ENCODE assay signal across 19 cellular contexts in the genomic region with DNA sequence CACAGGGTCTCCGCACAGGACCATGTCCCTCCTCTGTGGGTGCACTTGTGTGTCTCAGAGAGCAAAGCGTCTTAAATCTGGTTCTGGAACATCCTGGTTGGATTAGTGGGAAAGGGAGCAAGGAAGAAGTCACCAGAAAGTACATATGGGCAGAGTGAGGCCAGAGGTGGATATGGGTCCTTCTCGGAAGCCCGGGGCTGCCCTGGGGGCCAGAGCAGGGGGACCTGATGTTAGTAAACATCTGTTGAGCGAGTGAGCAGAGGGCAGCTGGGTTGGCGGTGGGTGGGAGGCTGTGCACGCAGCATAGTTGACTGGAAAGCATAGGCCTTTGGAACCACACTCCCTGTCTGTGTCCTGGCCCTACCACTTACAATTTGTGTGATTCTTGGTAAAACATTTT. TPM values are rescaled to one million over a fixed set of nuclear protein-coding genes. Genes with fewer than 3 reads are reported as not detected.
DNase-seq lines count a peak whose midpoint lies in the region; ATAC-seq and TF ChIP-seq lines count a peak whose summit lies in the region.
"Had no signal": no experiment of that assay in that cellular context is flagged by ENCODE, and none has a peak within 500 bp of the region (broad histone marks: within the 10 kb centered on the region; RNA-seq: fewer than 3 reads in every experiment).

No MANE protein-coding gene starts in this region.

- H3K36me3 Mint-ChIP-seq in stimulated activated naive CD8-positive, alpha-beta T cell treated with anti-CD3 and anti-CD28 coated beads, Interleukin-15, Interleukin-2, amounts not matched to agents 100 ng/mL and 50 ng/mL, for 24 hours (ENCODE audit: low read depth): peaks cover 19% of the 10 kb centered on the region
- H3K36me3 Mint-ChIP-seq in activated CD8-positive, alpha-beta T cell treated with anti-CD3 and anti-CD28 coated beads for 36 hours (ENCODE audit: low read depth): peaks cover 16% of the 10 kb centered on the region

- H3K27me3 ChIP-seq in layer of hippocampus (ENCODE audit: control insufficient read depth, insufficient read depth, low read length) (no peaks in the 10 kb centered on the region), SJCRH30 (no peaks in the 10 kb centered on the region)
- H3K27me3 ChIP-seq: ascending aorta, colonic mucosa, gastroesophageal sphincter, right lobe of liver had no signal

- CTCF ChIA-PET in activated CD8-positive, alpha-beta T cell treated with anti-CD3 and anti-CD28 coated beads for 36 hours (lab: Charles Lee): interaction anchor here (1.0 to 2.4 kb wide), 6 partner anchors 9 to 68 kb away, joined by 3 to 6 read pairs (median 4); no protein-coding TSS in a partner anchor

- H3K36me3 ChIP-seq in SJCRH30: peaks cover 43% of the 10 kb centered on the region
- H3K36me3 ChIP-seq: colonic mucosa had no signal

- H3K27me3 Mint-ChIP-seq in stimulated activated naive CD8-positive, alpha-beta T cell treated with anti-CD3 and anti-CD28 coated beads, Interleukin-15, Interleukin-2, amounts not matched to agents 100 ng/mL and 50 ng/mL, for 24 hours: no peaks in the 10 kb centered on the region
- no peaks in the 10 kb centered on the region for H3K27me3 Mint-ChIP-seq in activated CD8-positive, alpha-beta T cell treated with anti-CD3 and anti-CD28 coated beads for 36 hours

- no peak for TF ChIP-seq CTCF in activated CD8-positive, alpha-beta T cell treated with anti-CD3 and anti-CD28 coated beads for 36 hours (IDR thresholded peaks at IDR 0.05)

- POLR2A ChIA-PET in activated CD8-positive, alpha-beta T cell treated with anti-CD3 and anti-CD28 coated beads for 36 hours (lab: Charles Lee): interaction anchor here (0.8 to 1.7 kb wide), 5 partner anchors 15 to 45 kb away, joined by 3 to 6 read pairs (median 4); no protein-coding TSS in a partner anchor

- no peak overlapping the region for H3K4me3 ChIP-seq in SJCRH30
- H3K4me3 ChIP-seq: ascending aorta, colonic mucosa, gastroesophageal sphincter, left ventricle myocardium inferior, right lobe of liver had no signal

- intact Hi-C loops in activated CD8-positive, alpha-beta T cell treated with anti-CD3 and anti-CD28 coated beads for 36 hours (cut with micrococcal nuclease): no loop called here

- no peaks in the 10 kb centered on the region for H3K9me3 ChIP-seq in SJCRH30 (replicated peaks)
- H3K9me3 ChIP-seq: ascending aorta, colonic mucosa, gastroesophageal sphincter, left ventricle myocardium inferior, right lobe of liver had no signal

- ATAC-seq in stimulated activated naive CD8-positive, alpha-beta T cell treated with anti-CD3 and anti-CD28 coated beads, Interleukin-15, Interleukin-2, amounts not matched to agents 100 U/mL and 50 U/mL, for 24 hours: no peak
- peak; percentile 8 for ATAC-seq in activated CD8-positive, alpha-beta T cell treated with anti-CD3 and anti-CD28 coated beads for 36 hours
- ATAC-seq: gastroesophageal sphincter, Right ventricle myocardium inferior had no signal

- peaks cover 12% of the 10 kb centered on the region for H3K4me1 Mint-ChIP-seq in stimulated activated naive CD8-positive, alpha-beta T cell treated with anti-CD3 and anti-CD28 coated beads, Interleukin-15, Interleukin-2, amounts not matched to agents 100 ng/mL and 50 ng/mL, for 24 hours (ENCODE audit: low read depth)
- peaks cover 20% of the 10 kb centered on the region for H3K4me1 Mint-ChIP-seq in activated CD8-positive, alpha-beta T cell treated with anti-CD3 and anti-CD28 coated beads for 36 hours (ENCODE audit: low read depth)

- no peaks in the 10 kb centered on the region; the same call in 1 of the 2 replicates for H3K4me1 ChIP-seq in SJCRH30
- H3K4me1 ChIP-seq: ascending aorta, colonic mucosa had no signal

- peak overlapping the region; percentile 12 for H3K27ac ChIP-seq in layer of hippocampus (ENCODE audit: low read depth, low read length)
- H3K27ac ChIP-seq in SJCRH30: no peak overlapping the region
- H3K27ac ChIP-seq: colonic mucosa, left ventricle myocardium inferior, right lobe of liver had no signal

- H3K4me3 Mint-ChIP-seq in stimulated activated naive CD8-positive, alpha-beta T cell treated with anti-CD3 and anti-CD28 coated beads, Interleukin-15, Interleukin-2, amounts not matched to agents 100 ng/mL and 50 ng/mL, for 24 hours: no peak overlapping the region
- H3K4me3 Mint-ChIP-seq in activated CD8-positive, alpha-beta T cell treated with anti-CD3 and anti-CD28 coated beads for 36 hours: no peak overlapping the region
- H3K4me3 Mint-ChIP-seq: activated T-cell treated with anti-CD3 and anti-CD28 coated beads, Interleukin-2, amount 50 U/mL, for 4 hours; T-helper 1 cell treated with Interleukin-12 subunit alpha and Interleukin-12 subunit beta and Interleukin-4 antibody, amounts not matched to agents 30 μg/mL and 1 μg/mL, for 36 hours had no signal

- H3K27ac Mint-ChIP-seq in stimulated activated naive CD8-positive, alpha-beta T cell treated with anti-CD3 and anti-CD28 coated beads, Interleukin-15, Interleukin-2, amounts not matched to agents 100 ng/mL and 50 ng/mL, for 24 hours: peak overlapping the region; percentile 78
- peak overlapping the region; percentile 87 for H3K27ac Mint-ChIP-seq in activated CD8-positive, alpha-beta T cell treated with anti-CD3 and anti-CD28 coated beads for 36 hours

- H3K9me3 Mint-ChIP-seq in stimulated activated naive CD8-positive, alpha-beta T cell treated with anti-CD3 and anti-CD28 coated beads, Interleukin-15, Interleukin-2, amounts not matched to agents 100 ng/mL and 50 ng/mL, for 24 hours: no peaks in the 10 kb centered on the region
- no peaks in the 10 kb centered on the region for H3K9me3 Mint-ChIP-seq in activated CD8-positive, alpha-beta T cell treated with anti-CD3 and anti-CD28 coated beads for 36 hours
- H3K9me3 Mint-ChIP-seq: activated T-cell treated with anti-CD3 and anti-CD28 coated beads, Interleukin-2, amount 50 U/mL, for 4 hours; T-helper 1 cell treated with Interleukin-12 subunit alpha and Interleukin-12 subunit beta and Interleukin-4 antibody, amounts not matched to agents 30 μg/mL and 1 μg/mL, for 36 hours had no signal

- DNase-seq in stimulated activated naive CD8-positive, alpha-beta T cell treated with anti-CD3 and anti-CD28 coated beads, Interleukin-15, Interleukin-2, amounts not matched to agents 100 U/mL and 50 U/mL, for 24 hours: no peak
- no peak for DNase-seq in activated CD8-positive, alpha-beta T cell treated with anti-CD3 and anti-CD28 coated beads for 36 hours
- DNase-seq in AG20443 (ENCODE audit: low spot score): no peak
- DNase-seq in NCI-H2171 treated with DMSO at 0.1 percent for 48 hours (lab: John Stamatoyannopoulos, UW): no peak
- DNase-seq in SJCRH30: no peak
- DNase-seq: AML-193, colonic mucosa, erythroblast, left ventricle myocardium inferior, NCI-H187, NCI-H446 had no signal

RNA-seq across cellular contexts. Expression of gene UNC13D, which starts 22.7 kb away (rescaled TPM):
- total RNA-seq in activated CD8-positive, alpha-beta T cell treated with anti-CD3 and anti-CD28 coated beads for 36 hours: 100 to 1,000 TPM; 136 to 144 TPM
- total RNA-seq in SJCRH30 (2014; rRNA removed; shearing (Covaris generic)): 1.4 and 3.2 TPM in 2 replicates

RNA-seq across cellular contexts. Expression of gene WBP2, which starts 33.6 kb away (rescaled TPM):
- total RNA-seq in activated CD8-positive, alpha-beta T cell treated with anti-CD3 and anti-CD28 coated beads for 36 hours: 10 to 100 TPM; 54.4 to 58.5 TPM
- total RNA-seq in SJCRH30 (2014; rRNA removed; shearing (Covaris generic)): 36.3 and 38.3 TPM in 2 replicates

RNA-seq across cellular contexts. Expression of gene UNK, which starts 36.9 kb away (rescaled TPM):
- 10 to 100 TPM; 26.4 to 26.6 TPM for total RNA-seq in activated CD8-positive, alpha-beta T cell treated with anti-CD3 and anti-CD28 coated beads for 36 hours
- 40.6 and 51.4 TPM in 2 replicates for total RNA-seq in SJCRH30 (2014; rRNA removed; shearing (Covaris generic))

RNA-seq across cellular contexts. Expression of gene GALK1, which starts 56.6 kb away (rescaled TPM):
- 10 to 100 TPM; 43.4 to 50.7 TPM for total RNA-seq in activated CD8-positive, alpha-beta T cell treated with anti-CD3 and anti-CD28 coated beads for 36 hours
- total RNA-seq in SJCRH30 (2014; rRNA removed; shearing (Covaris generic)): 29.0 and 31.5 TPM in 2 replicates

RNA-seq across cellular contexts. Expression of gene TRIM47, which starts 56.8 kb away (rescaled TPM):
- total RNA-seq in activated CD8-positive, alpha-beta T cell treated with anti-CD3 and anti-CD28 coated beads for 36 hours: 10 to 100 TPM; 16.6 to 16.8 TPM
- total RNA-seq in SJCRH30 (2014; rRNA removed; shearing (Covaris generic)): 8.1 and 9.9 TPM in 2 replicates

Comparison
In these comparisons a context has a peak if more than half of its experiments do, and no peak if none do; other contexts are left out.
1. RNA of gene UNC13D, which starts 22.7 kb away (total RNA-seq): 136 to 144 TPM in activated CD8-positive, alpha-beta T cell treated with anti-CD3 and anti-CD28 coated beads for 36 hours; 1.4 to 3.2 TPM in SJCRH30; every median in the first group is over 10 times any median in the second.